Comparison of ENCODE assay signal across 14 cellular contexts in genomic region chr7:155237297-155237696, GRCh38.
"Had no signal": no experiment of that assay in that cellular context is flagged by ENCODE, and none has a peak within 500 bp of the region (broad histone marks: within the 10 kb centered on the region; RNA-seq: fewer than 3 reads in every experiment).

No MANE protein-coding gene starts in this region.

- H3K27me3 ChIP-seq: cardiac muscle cell, ovary, transverse colon had no signal

- H3K36me3 Mint-ChIP-seq: activated CD4-positive, alpha-beta memory T cell treated with anti-CD3 and anti-CD28 coated beads for 36 hours; natural killer cell treated with Interleukin-12 subunit alpha and Interleukin-12 subunit beta and Interleukin-15 and Interleukin-18, amount 100 ng/mL, for 72 hours had no signal

- H3K27ac Mint-ChIP-seq: activated CD4-positive, alpha-beta memory T cell treated with anti-CD3 and anti-CD28 coated beads for 36 hours; natural killer cell treated with Interleukin-12 subunit alpha and Interleukin-12 subunit beta and Interleukin-15 and Interleukin-18, amount 100 ng/mL, for 72 hours had no signal

- ATAC-seq: heart left ventricle had no signal

- H3K4me3 ChIP-seq: cardiac muscle cell, esophagus squamous epithelium, heart left ventricle, ovary, skin epidermis, transverse colon had no signal

- H3K9me3 Mint-ChIP-seq: activated CD4-positive, alpha-beta memory T cell treated with anti-CD3 and anti-CD28 coated beads for 36 hours; natural killer cell treated with Interleukin-12 subunit alpha and Interleukin-12 subunit beta and Interleukin-15 and Interleukin-18, amount 100 ng/mL, for 72 hours had no signal

- H3K27ac ChIP-seq: cardiac muscle cell, esophagus squamous epithelium, heart left ventricle, ovary, skin epidermis, transverse colon had no signal

- H3K9me3 ChIP-seq: esophagus squamous epithelium, heart left ventricle, ovary, transverse colon had no signal

- H3K36me3 ChIP-seq: cardiac muscle cell, esophagus squamous epithelium, heart left ventricle, ovary, transverse colon had no signal

- H3K4me3 Mint-ChIP-seq: activated CD4-positive, alpha-beta memory T cell treated with anti-CD3 and anti-CD28 coated beads for 36 hours; natural killer cell treated with Interleukin-12 subunit alpha and Interleukin-12 subunit beta and Interleukin-15 and Interleukin-18, amount 100 ng/mL, for 72 hours had no signal

- H3K4me1 ChIP-seq: heart left ventricle had no signal

- DNase-seq: activated CD4-positive, alpha-beta memory T cell treated with anti-CD3 and anti-CD28 coated beads for 36 hours; activated CD4-positive, alpha-beta T cell treated with anti-CD3 and anti-CD28 coated beads for 1 hour; activated gamma-delta T cell treated with Interleukin-2 at 50 U/mL for 16 hours; activated T-cell treated with anti-CD3 and anti-CD28 coated beads, Interleukin-2, amount 50 U/mL, for 48 hours; esophagus squamous epithelium; foreskin fibroblast; heart left ventricle; ovary; retina; SW 1271; transverse colon had no signal
